Comparison of ENCODE assay signal across 22 cellular contexts in genomic region chr10:73840056-73840402, GRCh38. TPM values are rescaled to one million over a fixed set of nuclear protein-coding genes. Genes with fewer than 3 reads are reported as not detected.
A peak's percentile ranks its signal among the peaks of the same experiment; 100 is the strongest.
DNase-seq lines count a peak whose midpoint lies in the region; ATAC-seq, FAIRE-seq and TF ChIP-seq lines count a peak whose summit lies in the region.
"Had no signal": no experiment of that assay in that cellular context is flagged by ENCODE, and none has a peak within 500 bp of the region (broad histone marks: within the 10 kb centered on the region; RNA-seq: fewer than 3 reads in every experiment).

No MANE protein-coding gene starts in this region.

- H3K4me2 ChIP-seq in mammary epithelial cell (ENCODE audit: insufficient read depth, low read depth, low read length) = no peak overlapping the region

- H3K9me3 Mint-ChIP-seq in stimulated activated effector memory CD8-positive, alpha-beta T cell treated with anti-CD3 and anti-CD28 coated beads, Interleukin-12 subunit alpha, Interleukin-12 subunit beta, amount 100 ng/mL, for 72 hours = no peaks in the 10 kb centered on the region
- H3K9me3 Mint-ChIP-seq: CD4-positive, CD25-positive, alpha-beta regulatory T cell had no signal

- H3K4me1 ChIP-seq in RWPE2 (ENCODE audit: insufficient read depth, poor library complexity, severe bottlenecking) (no peaks in the 10 kb centered on the region), mammary epithelial cell (ENCODE audit: insufficient read depth, low read length) (peaks cover 8% of the 10 kb centered on the region), testis (no peaks in the 10 kb centered on the region)

- WGBS in mammary epithelial cell (ENCODE audit: low coverage, missing lambda C conversion rate) = 93% methylated on average over 2 of the region's 4 CpGs
- WGBS in testis, 2 donors = 88 to 96% methylated on average over 3 to 4 of the region's 4 CpGs

- no peaks in the 10 kb centered on the region for H4K20me1 ChIP-seq in mammary epithelial cell (ENCODE audit: insufficient read depth, low read length)

- FAIRE-seq in H54 (lab: Jason Lieb, UNC) = no peak
- FAIRE-seq: G401.6, GM19239, H1 had no signal

- TF ChIP-seq CTCF in RWPE2 (IDR thresholded peaks at IDR 0.05; ENCODE audit: poor library complexity, severe bottlenecking) (no peak), mammary epithelial cell (conservative IDR thresholded peaks at IDR 0.05 in 1 of 2, IDR thresholded peaks at IDR 0.05 in 1 of 2; ENCODE audit: extremely low read depth in 1 of 2, insufficient read depth in 1 of 2, low read depth in 1 of 2, low read length in 2 of 2) (no peak), testis (IDR thresholded peaks at IDR 0.05) (no peak)

- no TSS peak for BruUV-seq in mammary epithelial cell (replicated peaks; lab: Mats Ljungman, UMichigan)

- CTCF ChIA-PET in mammary epithelial cell (lab: Charles Lee; ENCODE audit: low non-redundant PET) = no interaction called here

- peak; percentile 41; the same call in 2 of the 3 replicates for ATAC-seq in RWPE2 (ENCODE audit: low read depth)
- no peak for ATAC-seq in stimulated activated effector memory CD8-positive, alpha-beta T cell treated with anti-CD3 and anti-CD28 coated beads, Interleukin-12 subunit alpha, Interleukin-12 subunit beta, amount 100 ng/mL, for 72 hours

- peak overlapping the region; percentile 20 for H3K27ac Mint-ChIP-seq in stimulated activated effector memory CD8-positive, alpha-beta T cell treated with anti-CD3 and anti-CD28 coated beads, Interleukin-12 subunit alpha, Interleukin-12 subunit beta, amount 100 ng/mL, for 72 hours

- H3K4me1 Mint-ChIP-seq in stimulated activated effector memory CD8-positive, alpha-beta T cell treated with anti-CD3 and anti-CD28 coated beads, Interleukin-12 subunit alpha, Interleukin-12 subunit beta, amount 100 ng/mL, for 72 hours = no peaks in the 10 kb centered on the region

- H3K79me2 ChIP-seq in mammary epithelial cell (ENCODE audit: insufficient read depth, low read length) = no peaks in the 10 kb centered on the region

- no peak overlapping the region for H3K4me3 Mint-ChIP-seq in stimulated activated effector memory CD8-positive, alpha-beta T cell treated with anti-CD3 and anti-CD28 coated beads, Interleukin-12 subunit alpha, Interleukin-12 subunit beta, amount 100 ng/mL, for 72 hours
- H3K4me3 Mint-ChIP-seq: CD4-positive, CD25-positive, alpha-beta regulatory T cell had no signal

- H3K4me3 ChIP-seq in RWPE2 (ENCODE audit: severe bottlenecking) (no peak overlapping the region), mammary epithelial cell (replicated peaks in 1 of 3; ENCODE audit: insufficient read depth in 1 of 3, low read depth in 2 of 3, low read length in 3 of 3) (no peak overlapping the region), testis (no peak overlapping the region)

- in situ Hi-C loops in mammary epithelial cell (cut with MboI; ENCODE audit: low sequenced_read_pairs in 2 of 2) = no loop called here

- H3K9me3 ChIP-seq in RWPE2 (ENCODE audit: severe bottlenecking) = no peaks in the 10 kb centered on the region
- H3K9me3 ChIP-seq in mammary epithelial cell (replicated peaks; ENCODE audit: insufficient read depth, low read length) = no peaks in the 10 kb centered on the region
- no peaks in the 10 kb centered on the region for H3K9me3 ChIP-seq in testis

- TF ChIP-seq POLR2A in H54 (IDR thresholded peaks at IDR 0.05; ENCODE audit: low read depth, low read length) (no peak), testis (IDR thresholded peaks at IDR 0.05) (no peak)

- peaks cover 36% of the 10 kb centered on the region for H3K36me3 Mint-ChIP-seq in stimulated activated effector memory CD8-positive, alpha-beta T cell treated with anti-CD3 and anti-CD28 coated beads, Interleukin-12 subunit alpha, Interleukin-12 subunit beta, amount 100 ng/mL, for 72 hours

- H2AFZ ChIP-seq in mammary epithelial cell (ENCODE audit: low read depth, low read length) = no peak overlapping the region

- dilution Hi-C loops in mammary epithelial cell (cut with HindIII; ENCODE audit: low sequenced_read_pairs) = loop anchor here (5.0 kb wide), 1 partner anchor 42 kb away; no protein-coding TSS in a partner anchor

- intact Hi-C loops in mammary epithelial cell (cut with micrococcal nuclease) = no loop called here
- intact Hi-C loops in testis (cut with DNase I; ENCODE audit: low total_unique reads) = no loop called here

- no peak overlapping the region for H3K9ac ChIP-seq in mammary epithelial cell (ENCODE audit: insufficient read depth, low read length)

- H3K36me3 ChIP-seq in RWPE2 (ENCODE audit: low read depth) = peaks cover 11% of the 10 kb centered on the region; the same call in 1 of the 2 replicates
- no peaks in the 10 kb centered on the region for H3K36me3 ChIP-seq in mammary epithelial cell (ENCODE audit: insufficient read depth, low read length)
- no peaks in the 10 kb centered on the region for H3K36me3 ChIP-seq in testis (ENCODE audit: low read depth, missing control alignments)

- DNase-seq in H54 (ENCODE audit: insufficient read length, low spot score) (peak; percentile 45), RWPE2 (ENCODE audit: low spot score) (no peak), iris pigment epithelial cell (ENCODE audit: low read depth) (peak; percentile 59), mammary epithelial cell (no peak), testis (no peak), EL (no peak)
- DNase-seq in stimulated activated effector memory CD8-positive, alpha-beta T cell treated with anti-CD3 and anti-CD28 coated beads, Interleukin-12 subunit alpha, Interleukin-12 subunit beta, amount 100 ng/mL, for 72 hours (ENCODE audit: low spot score in 2 of 2) = no peak
- DNase-seq: CD4-positive, CD25-positive, alpha-beta regulatory T cell; COR-L47; DND-41; KBM-7; NCI-H1092; NCI-H1436; NCI-H187 treated with DMSO at 0.1 percent for 48 hours; NCI-H2107; NCI-H446 treated with DMSO at 0.1 percent for 48 hours; NCI-H526 treated with DMSO at 0.1 percent for 48 hours; OCI-M1; SHP77 had no signal

- H3K27me3 ChIP-seq in RWPE2 (ENCODE audit: insufficient read depth, poor library complexity, severe bottlenecking) (no peaks in the 10 kb centered on the region), mammary epithelial cell (ENCODE audit: insufficient read depth, low read length) (no peaks in the 10 kb centered on the region), testis (no peaks in the 10 kb centered on the region)

- H3K27ac ChIP-seq in RWPE2 (ENCODE audit: poor library complexity, severe bottlenecking) = no peak overlapping the region
- no peak overlapping the region for H3K27ac ChIP-seq in mammary epithelial cell (ENCODE audit: insufficient read depth, low read depth, low read length)
- no peak overlapping the region for H3K27ac ChIP-seq in testis

RNA-seq across cellular contexts. Expression of gene NDST2, which starts 28.6 kb away (rescaled TPM):
- 10 to 100 TPM in 1 of 2 donors, 1 to 10 TPM in 1; 9.3 to 18.5 TPM for total RNA-seq in mammary epithelial cell
- polyA plus RNA-seq in mammary epithelial cell = 10.8 TPM
- 6.7 TPM for polyA minus RNA-seq in mammary epithelial cell
- total RNA-seq in testis = 10 to 100 TPM; 46.7 to 60.9 TPM
- polyA plus RNA-seq in testis (ENCODE audit: insufficient read depth, low read depth, low replicate concordance) = 37.2 TPM

RNA-seq across cellular contexts. Expression of gene CAMK2G, which starts 34.3 kb away (rescaled TPM):
- total RNA-seq in mammary epithelial cell = 10 to 100 TPM; 20.1 to 20.2 TPM
- polyA plus RNA-seq in mammary epithelial cell = 23.0 TPM
- polyA minus RNA-seq in mammary epithelial cell = 18.3 TPM
- total RNA-seq in testis = 10 to 100 TPM; 25.4 to 29.7 TPM
- polyA plus RNA-seq in testis (ENCODE audit: insufficient read depth, low read depth, low replicate concordance) = 16.5 TPM

RNA-seq across cellular contexts. Expression of gene ZSWIM8, which starts 54.6 kb away (rescaled TPM):
- total RNA-seq in mammary epithelial cell = 10 to 100 TPM; 62.5 to 67.6 TPM
- polyA plus RNA-seq in mammary epithelial cell = 54.3 TPM
- polyA minus RNA-seq in mammary epithelial cell = 61.7 TPM
- total RNA-seq in testis = 100 to 1,000 TPM; 192 to 289 TPM
- polyA plus RNA-seq in testis (ENCODE audit: insufficient read depth, low read depth, low replicate concordance) = 204 TPM

RNA-seq across cellular contexts. Expression of gene CHCHD1, which starts 58.2 kb away (rescaled TPM):
- 10 to 100 TPM; 11.7 to 24.7 TPM for total RNA-seq in mammary epithelial cell
- 36.9 TPM for polyA plus RNA-seq in mammary epithelial cell
- 10.5 TPM for polyA minus RNA-seq in mammary epithelial cell
- 10 to 100 TPM; 27.9 to 31.3 TPM for total RNA-seq in testis
- 37.4 TPM for polyA plus RNA-seq in testis (ENCODE audit: insufficient read depth, low read depth, low replicate concordance)

Comparison
In these comparisons a context has a peak if more than half of its experiments do, and no peak if none do; other contexts are left out.
1. DNase-seq: peak in H54 (single experiment) and iris pigment epithelial cell (single experiment); none in RWPE2 (single experiment), stimulated activated effector memory CD8-positive, alpha-beta T cell treated with anti-CD3 and anti-CD28 coated beads, Interleukin-12 subunit alpha, Interleukin-12 subunit beta, amount 100 ng/mL, for 72 hours (0 of 2), mammary epithelial cell (single experiment), testis (single experiment) and EL (single experiment).